Comparison of ENCODE assay signal across 2 cellular contexts in the genomic region with DNA sequence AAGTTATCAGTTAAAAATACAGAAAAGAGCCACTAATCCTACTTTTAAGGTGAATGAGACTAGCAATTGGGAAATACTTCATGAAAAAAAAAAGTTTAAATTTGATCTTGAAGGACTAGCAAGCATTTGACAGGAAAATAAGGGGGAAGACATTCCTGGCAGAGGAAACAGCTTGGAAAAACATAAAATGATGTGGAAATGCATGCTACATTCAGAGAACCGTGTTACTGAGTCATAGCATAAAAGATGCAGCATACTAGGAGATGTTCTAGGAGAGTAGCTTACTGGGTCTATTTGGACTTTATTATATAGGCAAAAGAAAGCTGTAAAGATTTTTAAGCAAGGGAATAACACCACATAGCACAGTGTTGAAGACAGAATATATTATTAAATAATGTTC.
TF ChIP-seq lines count a peak whose summit lies in the region.

No MANE protein-coding gene starts in this region.

TF ChIP-seq in SK-N-SH, 30 proteins besides CTCF, POLR2A, EP300 and RAD21 (continued from another document):
- TF ChIP-seq, protein P1, sequence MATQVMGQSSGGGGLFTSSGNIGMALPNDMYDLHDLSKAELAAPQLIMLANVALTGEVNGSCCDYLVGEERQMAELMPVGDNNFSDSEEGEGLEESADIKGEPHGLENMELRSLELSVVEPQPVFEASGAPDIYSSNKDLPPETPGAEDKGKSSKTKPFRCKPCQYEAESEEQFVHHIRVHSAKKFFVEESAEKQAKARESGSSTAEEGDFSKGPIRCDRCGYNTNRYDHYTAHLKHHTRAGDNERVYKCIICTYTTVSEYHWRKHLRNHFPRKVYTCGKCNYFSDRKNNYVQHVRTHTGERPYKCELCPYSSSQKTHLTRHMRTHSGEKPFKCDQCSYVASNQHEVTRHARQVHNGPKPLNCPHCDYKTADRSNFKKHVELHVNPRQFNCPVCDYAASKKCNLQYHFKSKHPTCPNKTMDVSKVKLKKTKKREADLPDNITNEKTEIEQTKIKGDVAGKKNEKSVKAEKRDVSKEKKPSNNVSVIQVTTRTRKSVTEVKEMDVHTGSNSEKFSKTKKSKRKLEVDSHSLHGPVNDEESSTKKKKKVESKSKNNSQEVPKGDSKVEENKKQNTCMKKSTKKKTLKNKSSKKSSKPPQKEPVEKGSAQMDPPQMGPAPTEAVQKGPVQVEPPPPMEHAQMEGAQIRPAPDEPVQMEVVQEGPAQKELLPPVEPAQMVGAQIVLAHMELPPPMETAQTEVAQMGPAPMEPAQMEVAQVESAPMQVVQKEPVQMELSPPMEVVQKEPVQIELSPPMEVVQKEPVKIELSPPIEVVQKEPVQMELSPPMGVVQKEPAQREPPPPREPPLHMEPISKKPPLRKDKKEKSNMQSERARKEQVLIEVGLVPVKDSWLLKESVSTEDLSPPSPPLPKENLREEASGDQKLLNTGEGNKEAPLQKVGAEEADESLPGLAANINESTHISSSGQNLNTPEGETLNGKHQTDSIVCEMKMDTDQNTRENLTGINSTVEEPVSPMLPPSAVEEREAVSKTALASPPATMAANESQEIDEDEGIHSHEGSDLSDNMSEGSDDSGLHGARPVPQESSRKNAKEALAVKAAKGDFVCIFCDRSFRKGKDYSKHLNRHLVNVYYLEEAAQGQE (IDR thresholded peaks at IDR 0.05; ENCODE audit: low read depth, low read length), result no peak
- TF ChIP-seq EZH2phosphoT487 (IDR thresholded peaks at IDR 0.05; ENCODE audit: borderline replicate concordance, low read depth) (no peak), POLR2AphosphoS5 (IDR thresholded peaks at IDR 0.05; ENCODE audit: low read depth, low read length) (no peak), MXI1 (IDR thresholded peaks at IDR 0.05; ENCODE audit: low read depth, low read length) (no peak), JUND (IDR thresholded peaks at IDR 0.05) (no peak), GABPA (IDR thresholded peaks at IDR 0.05; ENCODE audit: low read depth) (no peak), FOXM1 (IDR thresholded peaks at IDR 0.05; ENCODE audit: low read depth) (no peak)

TF ChIP-seq in SK-N-SH treated with all-trans-retinoic acid at 6 μM for 48 hours, 23 proteins besides CTCF, POLR2A, EP300 and RAD21 (continued from another document):
- TF ChIP-seq, protein P2, sequence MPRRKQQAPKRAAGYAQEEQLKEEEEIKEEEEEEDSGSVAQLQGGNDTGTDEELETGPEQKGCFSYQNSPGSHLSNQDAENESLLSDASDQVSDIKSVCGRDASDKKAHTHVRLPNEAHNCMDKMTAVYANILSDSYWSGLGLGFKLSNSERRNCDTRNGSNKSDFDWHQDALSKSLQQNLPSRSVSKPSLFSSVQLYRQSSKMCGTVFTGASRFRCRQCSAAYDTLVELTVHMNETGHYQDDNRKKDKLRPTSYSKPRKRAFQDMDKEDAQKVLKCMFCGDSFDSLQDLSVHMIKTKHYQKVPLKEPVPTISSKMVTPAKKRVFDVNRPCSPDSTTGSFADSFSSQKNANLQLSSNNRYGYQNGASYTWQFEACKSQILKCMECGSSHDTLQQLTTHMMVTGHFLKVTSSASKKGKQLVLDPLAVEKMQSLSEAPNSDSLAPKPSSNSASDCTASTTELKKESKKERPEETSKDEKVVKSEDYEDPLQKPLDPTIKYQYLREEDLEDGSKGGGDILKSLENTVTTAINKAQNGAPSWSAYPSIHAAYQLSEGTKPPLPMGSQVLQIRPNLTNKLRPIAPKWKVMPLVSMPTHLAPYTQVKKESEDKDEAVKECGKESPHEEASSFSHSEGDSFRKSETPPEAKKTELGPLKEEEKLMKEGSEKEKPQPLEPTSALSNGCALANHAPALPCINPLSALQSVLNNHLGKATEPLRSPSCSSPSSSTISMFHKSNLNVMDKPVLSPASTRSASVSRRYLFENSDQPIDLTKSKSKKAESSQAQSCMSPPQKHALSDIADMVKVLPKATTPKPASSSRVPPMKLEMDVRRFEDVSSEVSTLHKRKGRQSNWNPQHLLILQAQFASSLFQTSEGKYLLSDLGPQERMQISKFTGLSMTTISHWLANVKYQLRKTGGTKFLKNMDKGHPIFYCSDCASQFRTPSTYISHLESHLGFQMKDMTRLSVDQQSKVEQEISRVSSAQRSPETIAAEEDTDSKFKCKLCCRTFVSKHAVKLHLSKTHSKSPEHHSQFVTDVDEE (CRISPR knock-in tag; IDR thresholded peaks at IDR 0.05), result no peak
- TF ChIP-seq ZNF565 (CRISPR knock-in tag; conservative IDR thresholded peaks at IDR 0.05; ENCODE audit: low read depth) (no peak), PPARA (CRISPR knock-in tag; IDR thresholded peaks at IDR 0.05; ENCODE audit: borderline replicate concordance) (no peak)
- TF ChIP-seq, protein P3, sequence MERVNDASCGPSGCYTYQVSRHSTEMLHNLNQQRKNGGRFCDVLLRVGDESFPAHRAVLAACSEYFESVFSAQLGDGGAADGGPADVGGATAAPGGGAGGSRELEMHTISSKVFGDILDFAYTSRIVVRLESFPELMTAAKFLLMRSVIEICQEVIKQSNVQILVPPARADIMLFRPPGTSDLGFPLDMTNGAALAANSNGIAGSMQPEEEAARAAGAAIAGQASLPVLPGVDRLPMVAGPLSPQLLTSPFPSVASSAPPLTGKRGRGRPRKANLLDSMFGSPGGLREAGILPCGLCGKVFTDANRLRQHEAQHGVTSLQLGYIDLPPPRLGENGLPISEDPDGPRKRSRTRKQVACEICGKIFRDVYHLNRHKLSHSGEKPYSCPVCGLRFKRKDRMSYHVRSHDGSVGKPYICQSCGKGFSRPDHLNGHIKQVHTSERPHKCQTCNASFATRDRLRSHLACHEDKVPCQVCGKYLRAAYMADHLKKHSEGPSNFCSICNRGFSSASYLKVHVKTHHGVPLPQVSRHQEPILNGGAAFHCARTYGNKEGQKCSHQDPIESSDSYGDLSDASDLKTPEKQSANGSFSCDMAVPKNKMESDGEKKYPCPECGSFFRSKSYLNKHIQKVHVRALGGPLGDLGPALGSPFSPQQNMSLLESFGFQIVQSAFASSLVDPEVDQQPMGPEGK (CRISPR knock-in tag; IDR thresholded peaks at IDR 0.05; ENCODE audit: borderline replicate concordance), result no peak
